10 cellular contexts compared by ENCODE assay signal in the genomic region with DNA sequence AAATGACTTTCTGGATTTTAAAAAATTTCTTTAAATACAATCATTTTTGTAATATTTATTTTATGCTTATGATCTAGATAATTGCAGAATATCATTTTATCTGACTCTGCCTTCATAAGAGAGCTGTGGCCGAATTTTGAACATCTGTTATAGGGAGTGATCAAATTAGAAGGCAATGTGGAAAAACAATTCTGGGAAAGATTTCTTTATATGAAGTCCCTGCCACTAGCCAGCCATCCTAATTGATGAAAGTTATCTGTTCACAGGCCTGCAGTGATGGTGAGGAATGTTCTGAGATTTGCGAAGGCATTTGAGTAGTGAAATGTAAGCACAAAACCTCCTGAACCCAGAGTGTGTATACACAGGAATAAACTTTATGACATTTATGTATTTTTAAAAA.
"Had no signal": no experiment of that assay in that cellular context is flagged by ENCODE, and none has a peak within 500 bp of the region (broad histone marks: within the 10 kb centered on the region; RNA-seq: fewer than 3 reads in every experiment).

No MANE protein-coding gene starts in this region.

- H3K9ac ChIP-seq: GM23248 had no signal

- H3K4me1 ChIP-seq: HAP-1 had no signal

- H3K27ac ChIP-seq: GM23248 had no signal

- H3K9me3 ChIP-seq: HAP-1 had no signal

- ATAC-seq: HCT116, K562 had no signal

- FAIRE-seq: HTR-8/SVneo, K562 had no signal

- DNase-seq: GM23248, GOT3, H7, HFFc6, IMR-90, KG1 had no signal

- H2AFZ ChIP-seq: GM23248 had no signal

- H3K4me3 ChIP-seq: GM23248, HAP-1, K562 had no signal
